1 cellular context compared by ENCODE assay signal in the genomic region with DNA sequence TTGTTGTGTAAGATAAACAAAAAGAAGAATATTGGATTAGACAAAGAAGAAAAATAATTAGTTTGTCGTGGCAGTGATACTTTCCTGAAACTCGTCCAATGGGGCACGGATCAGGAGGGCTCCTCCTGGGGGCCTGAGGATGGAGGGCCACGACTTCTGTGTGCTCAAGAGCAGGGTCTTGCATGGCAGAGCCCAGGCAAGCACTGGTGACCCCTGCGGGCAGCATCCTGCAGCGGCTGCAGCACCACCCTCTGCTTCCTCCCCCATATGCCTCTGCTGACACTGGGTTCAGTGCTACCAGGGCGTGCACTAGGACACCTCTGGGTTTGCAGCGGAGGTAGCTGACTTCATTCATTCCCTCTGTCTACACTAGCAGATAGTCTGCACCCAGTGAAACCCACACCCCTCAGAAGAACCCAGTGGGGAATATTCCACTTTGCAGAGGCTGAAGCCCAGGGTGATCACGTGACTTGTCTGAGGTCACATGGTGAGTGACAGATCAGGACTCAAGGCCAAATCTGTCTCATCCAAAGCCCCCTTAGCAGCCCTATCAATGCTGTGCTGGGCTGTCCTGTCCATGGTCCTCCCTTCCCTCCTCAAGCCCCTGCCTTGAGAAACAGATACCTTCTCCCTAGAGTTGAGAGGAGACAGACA.
TF ChIP-seq lines count a peak whose summit lies in the region.

No MANE protein-coding gene starts in this region.

TF ChIP-seq in K562, 482 proteins besides CTCF, POLR2A, EP300 and RAD21:
- TF ChIP-seq TOE1 (IDR thresholded peaks at IDR 0.05; ENCODE audit: borderline replicate concordance) (0 out of 2 replicates have a peak, but pooled peaks have one; percentile 31), TOE1 (CRISPR knock-in tag; IDR thresholded peaks at IDR 0.05; ENCODE audit: borderline replicate concordance, low read depth) (no peak), CBFA2T2 (conservative IDR thresholded peaks at IDR 0.05) (peak; percentile 45; the same call in 1 of the 2 replicates), RAD51 (IDR thresholded peaks at IDR 0.05; ENCODE audit: borderline replicate concordance, low read depth) (peak; percentile 79)
- TF ChIP-seq, protein P1, sequence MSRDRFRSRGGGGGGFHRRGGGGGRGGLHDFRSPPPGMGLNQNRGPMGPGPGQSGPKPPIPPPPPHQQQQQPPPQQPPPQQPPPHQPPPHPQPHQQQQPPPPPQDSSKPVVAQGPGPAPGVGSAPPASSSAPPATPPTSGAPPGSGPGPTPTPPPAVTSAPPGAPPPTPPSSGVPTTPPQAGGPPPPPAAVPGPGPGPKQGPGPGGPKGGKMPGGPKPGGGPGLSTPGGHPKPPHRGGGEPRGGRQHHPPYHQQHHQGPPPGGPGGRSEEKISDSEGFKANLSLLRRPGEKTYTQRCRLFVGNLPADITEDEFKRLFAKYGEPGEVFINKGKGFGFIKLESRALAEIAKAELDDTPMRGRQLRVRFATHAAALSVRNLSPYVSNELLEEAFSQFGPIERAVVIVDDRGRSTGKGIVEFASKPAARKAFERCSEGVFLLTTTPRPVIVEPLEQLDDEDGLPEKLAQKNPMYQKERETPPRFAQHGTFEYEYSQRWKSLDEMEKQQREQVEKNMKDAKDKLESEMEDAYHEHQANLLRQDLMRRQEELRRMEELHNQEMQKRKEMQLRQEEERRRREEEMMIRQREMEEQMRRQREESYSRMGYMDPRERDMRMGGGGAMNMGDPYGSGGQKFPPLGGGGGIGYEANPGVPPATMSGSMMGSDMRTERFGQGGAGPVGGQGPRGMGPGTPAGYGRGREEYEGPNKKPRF (IDR thresholded peaks at IDR 0.05; ENCODE audit: low read depth, low read length): no peak
- TF ChIP-seq, protein P2, sequence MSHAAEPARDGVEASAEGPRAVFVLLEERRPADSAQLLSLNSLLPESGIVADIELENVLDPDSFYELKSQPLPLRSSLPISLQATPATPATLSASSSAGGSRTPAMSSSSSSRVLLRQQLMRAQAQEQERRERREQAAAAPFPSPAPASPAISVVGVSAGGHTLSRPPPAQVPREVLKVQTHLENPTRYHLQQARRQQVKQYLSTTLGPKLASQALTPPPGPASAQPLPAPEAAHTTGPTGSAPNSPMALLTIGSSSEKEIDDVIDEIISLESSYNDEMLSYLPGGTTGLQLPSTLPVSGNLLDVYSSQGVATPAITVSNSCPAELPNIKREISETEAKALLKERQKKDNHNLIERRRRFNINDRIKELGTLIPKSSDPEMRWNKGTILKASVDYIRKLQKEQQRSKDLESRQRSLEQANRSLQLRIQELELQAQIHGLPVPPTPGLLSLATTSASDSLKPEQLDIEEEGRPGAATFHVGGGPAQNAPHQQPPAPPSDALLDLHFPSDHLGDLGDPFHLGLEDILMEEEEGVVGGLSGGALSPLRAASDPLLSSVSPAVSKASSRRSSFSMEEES (CRISPR knock-in tag; IDR thresholded peaks at IDR 0.05): peak; percentile 78
- TF ChIP-seq, protein P3, sequence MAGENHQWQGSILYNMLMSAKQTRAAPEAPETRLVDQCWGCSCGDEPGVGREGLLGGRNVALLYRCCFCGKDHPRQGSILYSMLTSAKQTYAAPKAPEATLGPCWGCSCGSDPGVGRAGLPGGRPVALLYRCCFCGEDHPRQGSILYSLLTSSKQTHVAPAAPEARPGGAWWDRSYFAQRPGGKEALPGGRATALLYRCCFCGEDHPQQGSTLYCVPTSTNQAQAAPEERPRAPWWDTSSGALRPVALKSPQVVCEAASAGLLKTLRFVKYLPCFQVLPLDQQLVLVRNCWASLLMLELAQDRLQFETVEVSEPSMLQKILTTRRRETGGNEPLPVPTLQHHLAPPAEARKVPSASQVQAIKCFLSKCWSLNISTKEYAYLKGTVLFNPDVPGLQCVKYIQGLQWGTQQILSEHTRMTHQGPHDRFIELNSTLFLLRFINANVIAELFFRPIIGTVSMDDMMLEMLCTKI (IDR thresholded peaks at IDR 0.05; ENCODE audit: partially characterized antibody): no peak
